24 cellular contexts compared by ENCODE assay signal in the genomic region with DNA sequence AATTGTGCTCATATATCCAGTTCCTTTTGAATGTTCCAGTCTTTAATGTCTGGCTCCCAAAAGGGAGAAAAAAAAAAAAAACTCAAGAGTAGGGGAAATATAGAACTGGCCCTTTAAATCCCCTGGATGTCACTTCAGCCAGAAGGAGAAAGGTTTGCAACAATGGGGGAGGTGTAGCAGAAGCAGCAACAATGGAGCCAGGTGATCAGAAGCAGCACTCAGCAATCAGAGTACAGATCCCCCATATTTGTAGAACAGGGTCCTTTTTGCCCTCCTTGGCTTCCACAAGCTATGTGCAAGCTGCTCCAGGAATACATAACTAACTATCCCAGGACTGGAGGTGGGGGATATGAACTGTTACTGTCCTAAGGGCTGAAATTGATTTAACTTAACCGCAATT. TPM values are rescaled to one million over a fixed set of nuclear protein-coding genes. Genes with fewer than 3 reads are reported as not detected.
A peak's percentile ranks its signal among the peaks of the same experiment; 100 is the strongest.
DNase-seq lines count a peak whose midpoint lies in the region; ATAC-seq and TF ChIP-seq lines count a peak whose summit lies in the region.
"Had no signal": no experiment of that assay in that cellular context is flagged by ENCODE, and none has a peak within 500 bp of the region (broad histone marks: within the 10 kb centered on the region; RNA-seq: fewer than 3 reads in every experiment).

No MANE protein-coding gene starts in this region.

- H3K27ac ChIP-seq in H9 (ENCODE audit: insufficient read length, low read depth, low read length) = no peak overlapping the region
- no peak overlapping the region for H3K27ac ChIP-seq in esophagus muscularis mucosa (replicated peaks in 1 of 4)
- H3K27ac ChIP-seq: BLaER1 treated with 17β-estradiol and CSF1 and Interleukin-3, amounts not matched to agents 10 nM and 100 nM; SK-N-MC; testis had no signal

- no peak overlapping the region for H2AFZ ChIP-seq in H9 (ENCODE audit: low read length)

- H3K27me3 Mint-ChIP-seq in H9 (ENCODE audit: low read depth) = peaks cover 10% of the 10 kb centered on the region; the same call in 1 of the 2 replicates
- H3K27me3 Mint-ChIP-seq: activated T-cell treated with anti-CD3 and anti-CD28 coated beads, Interleukin-2, amount 50 U/mL, for 24 hours had no signal

- H2AK5ac ChIP-seq in H9 (ENCODE audit: insufficient read length, low read length) = no peak overlapping the region

- no peak overlapping the region for H2BK120ac ChIP-seq in H9 (ENCODE audit: low read depth, low read length, poor library complexity, severe bottlenecking)

- TF ChIP-seq EP300 in esophagus muscularis mucosa (IDR thresholded peaks at IDR 0.05) = no peak

- H2BK20ac ChIP-seq in H9 (ENCODE audit: low read depth, low read length, poor library complexity, severe bottlenecking) = no peak overlapping the region

- peak; percentile 45 for DNase-seq in H9
- DNase-seq in NCI-H146 treated with DMSO at 0.1 percent for 48 hours (lab: John Stamatoyannopoulos, UW; ENCODE audit: unreplicated experiment) = peak; percentile 14
- DNase-seq in NCI-H774 (lab: John Stamatoyannopoulos, UW) = peak; percentile 5
- peak; percentile 56 for DNase-seq in iPS-NIHi11 (ENCODE audit: low spot score)
- DNase-seq in esophagus muscularis mucosa (ENCODE audit: extremely low spot score) = no peak
- DNase-seq in stimulated activated CD4-positive, alpha-beta T cell treated with anti-CD3 and anti-CD28 coated beads, Interleukin-2, amount 100 ng/mL, for 48 hours = no peak
- DNase-seq: activated CD8-positive, alpha-beta memory T cell treated with anti-CD3 and anti-CD28 coated beads for 24 hours; activated T-cell treated with anti-CD3 and anti-CD28 coated beads, Interleukin-2, amount 50 U/mL, for 24 hours; cerebellar nuclear complex; COR-L47; HFFc6; immature natural killer cell; KBM-7; NCI-H2081; NCI-H524 treated with DMSO at 0.1 percent for 48 hours; retina; stimulated activated CD4-positive, alpha-beta T cell treated with anti-CD3 and anti-CD28 coated beads, Interleukin-4, amount 100 ng/mL, for 1 hour; stimulated activated naive CD4-positive, alpha-beta T cell; testis had no signal

- H3K9me3 ChIP-seq in H9 (ENCODE audit: control insufficient read depth, low read depth, low read length) = no peaks in the 10 kb centered on the region
- H3K9me3 ChIP-seq in esophagus muscularis mucosa = no peaks in the 10 kb centered on the region
- H3K9me3 ChIP-seq: BLaER1 treated with 17β-estradiol and CSF1 and Interleukin-3, amounts not matched to agents 10 nM and 100 nM; testis had no signal

- H3K27ac Mint-ChIP-seq in H9 = peak overlapping the region in 2 of 3 experiments; percentile 78 to 96; a peak in 2 of 7 replicates
- H3K27ac Mint-ChIP-seq: activated T-cell treated with anti-CD3 and anti-CD28 coated beads, Interleukin-2, amount 50 U/mL, for 24 hours; HFFc6; immature natural killer cell; memory B cell; T-helper 1 cell treated with Interleukin-12 subunit alpha and Interleukin-12 subunit beta and Interleukin-4 antibody, amounts not matched to agents 30 μg/mL and 1 μg/mL, for 36 hours had no signal

- no peak overlapping the region for H2BK12ac ChIP-seq in H9 (ENCODE audit: insufficient read length, low read depth, low read length)

- H3K4me3 Mint-ChIP-seq in H9 = peak overlapping the region in 1 of 2 experiments; percentile 18; a peak in 1 of 5 replicates
- H3K4me3 Mint-ChIP-seq: activated T-cell treated with anti-CD3 and anti-CD28 coated beads, Interleukin-2, amount 50 U/mL, for 24 hours; HFFc6; immature natural killer cell; memory B cell; T-helper 1 cell treated with Interleukin-12 subunit alpha and Interleukin-12 subunit beta and Interleukin-4 antibody, amounts not matched to agents 30 μg/mL and 1 μg/mL, for 36 hours had no signal

- H3K4me1 ChIP-seq in H9 (ENCODE audit: insufficient read depth, low read length) = no peaks in the 10 kb centered on the region; the same call in 1 of the 2 replicates
- no peaks in the 10 kb centered on the region for H3K4me1 ChIP-seq in esophagus muscularis mucosa
- H3K4me1 ChIP-seq: testis had no signal

- H3K36me3 ChIP-seq in esophagus muscularis mucosa = no peaks in the 10 kb centered on the region
- H3K36me3 ChIP-seq: BLaER1 treated with 17β-estradiol and CSF1 and Interleukin-3, amounts not matched to agents 10 nM and 100 nM had no signal

- no peak for TF ChIP-seq CTCF in H9 (conservative IDR thresholded peaks at IDR 0.05)
- TF ChIP-seq CTCF in esophagus muscularis mucosa (IDR thresholded peaks at IDR 0.05) = no peak

- H2BK5ac ChIP-seq in H9 (ENCODE audit: insufficient read length, low read length) = no peak overlapping the region

- H3K4me1 Mint-ChIP-seq in H9 = peaks cover 22 to 28% of the 10 kb centered on the region in 2 experiments
- H3K4me1 Mint-ChIP-seq: memory B cell had no signal

- no peak for TF ChIP-seq POLR2A in esophagus muscularis mucosa (IDR thresholded peaks at IDR 0.05; ENCODE audit: low read depth)

- H3K4me3 ChIP-seq in esophagus muscularis mucosa = no peak overlapping the region
- H3K4me3 ChIP-seq: BLaER1 treated with 17β-estradiol and CSF1 and Interleukin-3, amounts not matched to agents 10 nM and 100 nM; SK-N-MC; testis had no signal

- H3K79me1 ChIP-seq in H9 (ENCODE audit: insufficient read depth, low read depth, low read length, poor library complexity, severe bottlenecking) = no peaks in the 10 kb centered on the region

- H3K27me3 ChIP-seq in H9 (ENCODE audit: insufficient read depth, low read length) = no peaks in the 10 kb centered on the region
- no peaks in the 10 kb centered on the region for H3K27me3 ChIP-seq in esophagus muscularis mucosa
- H3K27me3 ChIP-seq: BLaER1 treated with 17β-estradiol and CSF1 and Interleukin-3, amounts not matched to agents 10 nM and 100 nM; testis had no signal

- intact Hi-C loops in esophagus muscularis mucosa (cut with DNase I) = no loop called here

- H4K91ac ChIP-seq in H9 (ENCODE audit: insufficient read length, low read depth, low read length) = no peak overlapping the region

- no peak overlapping the region for H3T11ph ChIP-seq in H9 (ENCODE audit: low read length)

- no peak overlapping the region for H3K4me2 ChIP-seq in H9 (ENCODE audit: insufficient read depth, insufficient read length, low read length)
- H3K4me2 ChIP-seq: BLaER1 treated with 17β-estradiol and CSF1 and Interleukin-3, amounts not matched to agents 10 nM and 100 nM had no signal

- H2BK15ac ChIP-seq in H9 (ENCODE audit: low read depth, low read length) = no peak overlapping the region

- H3K56ac ChIP-seq in H9 (ENCODE audit: insufficient read length, low read depth, low read length) = no peak overlapping the region

- WGBS in H9 (ENCODE audit: extremely low coverage, insufficient read length, low lambda C conversion rate) = no CpG with 5 or more reads among the region's 1 CpG
- WGBS in esophagus muscularis mucosa = 75% methylated on average over 1 of the region's 1 CpG

- no peak overlapping the region for H4K5ac ChIP-seq in H9 (ENCODE audit: insufficient read length, low read depth, low read length)

- H3K23me2 ChIP-seq in H9 (ENCODE audit: insufficient read length, low read depth, low read length, poor library complexity, severe bottlenecking) = no peaks in the 10 kb centered on the region

- no peak for ATAC-seq in HG03432 (IDR thresholded peaks at IDR 0.05; ENCODE audit: unreplicated experiment)

- no peak overlapping the region for H4K8ac ChIP-seq in H9 (replicated peaks; ENCODE audit: insufficient read length, low read depth, low read length)

- H3K18ac ChIP-seq in H9 (ENCODE audit: insufficient read length, low read depth, low read length) = no peak overlapping the region

- no peak overlapping the region for H3K23ac ChIP-seq in H9 (ENCODE audit: insufficient read length, low read depth, low read length)

- no peaks in the 10 kb centered on the region for H3K79me2 ChIP-seq in H9 (ENCODE audit: insufficient read depth, low read length)

- H3K4ac ChIP-seq in H9 (ENCODE audit: low read depth, low read length) = no peak overlapping the region

- H3K36me3 Mint-ChIP-seq in H9 (ENCODE audit: insufficient read depth in 1 of 3, low read depth in 3 of 3) = no peaks in the 10 kb centered on the region; a peak in 2 of 7 replicates
- H3K36me3 Mint-ChIP-seq: immature natural killer cell, memory B cell had no signal

- H3K9ac ChIP-seq in H9 (ENCODE audit: extremely low read depth, insufficient read length, low read length) = no peak overlapping the region
- H3K9ac ChIP-seq: BLaER1 treated with 17β-estradiol and CSF1 and Interleukin-3, amounts not matched to agents 10 nM and 100 nM had no signal

- no peaks in the 10 kb centered on the region for H4K20me1 ChIP-seq in H9 (ENCODE audit: control insufficient read depth, insufficient read depth, insufficient read length)
- H4K20me1 ChIP-seq: BLaER1 treated with 17β-estradiol and CSF1 and Interleukin-3, amounts not matched to agents 10 nM and 100 nM had no signal

- H3K14ac ChIP-seq in H9 (ENCODE audit: insufficient read depth, low read length) = no peak overlapping the region

- peaks cover 0 to 3% of the 10 kb centered on the region in 2 experiments; a peak in 2 of 5 replicates for H3K9me3 Mint-ChIP-seq in H9
- H3K9me3 Mint-ChIP-seq: activated T-cell treated with anti-CD3 and anti-CD28 coated beads, Interleukin-2, amount 50 U/mL, for 24 hours; HFFc6; T-helper 1 cell treated with Interleukin-12 subunit alpha and Interleukin-12 subunit beta and Interleukin-4 antibody, amounts not matched to agents 30 μg/mL and 1 μg/mL, for 36 hours had no signal

RNA-seq across cellular contexts. Expression of gene ZNF397, which starts 25.8 kb away (rescaled TPM):
- 35.3 TPM in 2 replicates for total RNA-seq in H9 (2021)
- total RNA-seq in esophagus muscularis mucosa = 10 to 100 TPM; 22.2 to 27.8 (median 24.9) TPM

Comparison
In these comparisons a context has a peak if more than half of its experiments do, and no peak if none do; other contexts are left out.
1. DNase-seq: peak in H9 (single experiment), NCI-H146 treated with DMSO at 0.1 percent for 48 hours (single experiment), NCI-H774 (single experiment) and iPS-NIHi11 (single experiment); none in esophagus muscularis mucosa (single experiment) and stimulated activated CD4-positive, alpha-beta T cell treated with anti-CD3 and anti-CD28 coated beads, Interleukin-2, amount 100 ng/mL, for 48 hours (0 of 2).